1 cellular context compared by ENCODE assay signal in genomic region chr14:50311974-50312733, GRCh38.
A peak's percentile ranks its signal among the peaks of the same experiment; 100 is the strongest.
TF ChIP-seq lines count a peak whose summit lies in the region.

DMAC2L (plus strand) TSS chr14:50312324; CDS start chr14:50321488, 9,164 bp downstream.
L2HGDH (minus strand) TSS chr14:50312229; CDS start chr14:50312150, 79 bp downstream.

TF ChIP-seq in HepG2, 621 proteins besides CTCF, POLR2A, EP300 and RAD21 (continued from another document):
- TF ChIP-seq ZNF512 (CRISPR knock-in tag; IDR thresholded peaks at IDR 0.05) (0 out of 2 replicates have a peak, but pooled peaks have one; percentile 27), KDM5A (IDR thresholded peaks at IDR 0.05; ENCODE audit: borderline replicate concordance, low read length) (peak; percentile 46; the same call in 1 of the 2 replicates), DR1 (CRISPR knock-in tag; IDR thresholded peaks at IDR 0.05) (peak; percentile 76; the same call in 1 of the 2 replicates), SNAI1 (CRISPR knock-in tag; IDR thresholded peaks at IDR 0.05; ENCODE audit: borderline replicate concordance) (peak; percentile 86; the same call in 1 of the 2 replicates), ZNF766 (CRISPR knock-in tag; IDR thresholded peaks at IDR 0.05; ENCODE audit: borderline replicate concordance) (peak; percentile 65; the same call in 1 of the 2 replicates), ZNF678 (CRISPR knock-in tag; IDR thresholded peaks at IDR 0.05) (peak; percentile 34; the same call in 1 of the 2 replicates), HNF4A (CRISPR knock-in tag; IDR thresholded peaks at IDR 0.05) (0 out of 2 replicates have a peak, but pooled peaks have one; percentile 7), ZNF691 (CRISPR knock-in tag; IDR thresholded peaks at IDR 0.05; ENCODE audit: borderline replicate concordance, low read depth) (peak; percentile 70; the same call in 1 of the 2 replicates), THAP8 (CRISPR knock-in tag; IDR thresholded peaks at IDR 0.05; ENCODE audit: borderline replicate concordance) (peak; percentile 86; the same call in 1 of the 2 replicates), TRIM24 (CRISPR knock-in tag; IDR thresholded peaks at IDR 0.05) (no peak), ZNF124 (CRISPR knock-in tag; IDR thresholded peaks at IDR 0.05) (no peak), MAFK (conservative IDR thresholded peaks at IDR 0.05 in 1 of 2, IDR thresholded peaks at IDR 0.05 in 1 of 2; ENCODE audit: low read length in 2 of 2) (no peak)
